19 cellular contexts compared by ENCODE assay signal in the genomic region with DNA sequence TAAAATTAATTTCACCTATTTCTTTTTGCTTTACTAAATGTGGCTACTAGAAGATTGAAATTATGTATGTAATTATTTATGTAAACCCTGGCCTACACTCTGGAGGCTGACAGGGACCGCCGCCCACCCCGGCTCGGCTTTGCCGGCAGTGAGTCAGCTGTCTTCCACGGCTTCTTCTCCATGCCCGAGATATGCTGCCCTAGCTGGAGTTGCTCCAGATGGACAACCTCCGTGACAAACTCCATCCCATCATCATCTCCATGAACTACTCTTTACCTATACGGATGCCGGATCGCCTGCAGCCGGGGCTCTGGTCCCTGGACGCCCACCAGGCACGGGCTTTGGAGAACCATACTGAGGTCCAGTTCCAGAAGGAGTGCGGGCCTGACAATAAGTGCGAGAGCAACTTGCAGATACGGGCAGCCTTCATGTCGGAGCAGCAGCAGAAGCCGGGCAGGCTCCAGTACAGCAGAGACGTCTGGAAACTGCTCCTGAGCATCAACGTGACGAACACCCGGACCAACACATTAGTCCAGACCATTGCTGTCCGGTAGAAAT.
"Had no signal": no experiment of that assay in that cellular context is flagged by ENCODE, and none has a peak within 500 bp of the region (broad histone marks: within the 10 kb centered on the region; RNA-seq: fewer than 3 reads in every experiment).

No MANE protein-coding gene starts in this region.

- H3K36me3 ChIP-seq: heart left ventricle, ovary, spleen, tibial nerve had no signal

- DNase-seq: cortex of kidney; effector CD8-positive, alpha-beta T cell; heart left ventricle; hippocampal formation; mammary epithelial cell; naive thymus-derived CD4-positive, alpha-beta T cell; nucleus accumbens; ovary; spleen; stimulated activated CD4-positive, alpha-beta T cell treated with anti-CD3 and anti-CD28 coated beads, Interleukin-15, amount 100 ng/mL, for 24 hours; stimulated activated CD4-positive, alpha-beta T cell treated with anti-CD3 and anti-CD28 coated beads, Interleukin-1b, Interleukin-23, amount 100 ng/mL, for 48 hours; stimulated activated CD4-positive, alpha-beta T cell treated with anti-CD3 and anti-CD28 coated beads, Interleukin-4, amount 100 ng/mL, for 24 hours; testis had no signal

- H3K4me3 ChIP-seq: dorsolateral prefrontal cortex, heart left ventricle, ovary, spleen, testis, tibial nerve had no signal

- ATAC-seq: esophagus mucosa, heart left ventricle, left lobe of liver, sciatic nerve had no signal

- H3K27me3 ChIP-seq: heart left ventricle, ovary, testis, tibial nerve had no signal

- FAIRE-seq: islet of Langerhans had no signal

- H3K9me3 ChIP-seq: heart left ventricle, ovary, testis, tibial nerve had no signal

- H3K27ac ChIP-seq: dorsolateral prefrontal cortex, heart left ventricle, ovary, testis, tibial nerve had no signal

- H3K4me1 ChIP-seq: testis had no signal
